36 cellular contexts compared by ENCODE assay signal in the genomic region with DNA sequence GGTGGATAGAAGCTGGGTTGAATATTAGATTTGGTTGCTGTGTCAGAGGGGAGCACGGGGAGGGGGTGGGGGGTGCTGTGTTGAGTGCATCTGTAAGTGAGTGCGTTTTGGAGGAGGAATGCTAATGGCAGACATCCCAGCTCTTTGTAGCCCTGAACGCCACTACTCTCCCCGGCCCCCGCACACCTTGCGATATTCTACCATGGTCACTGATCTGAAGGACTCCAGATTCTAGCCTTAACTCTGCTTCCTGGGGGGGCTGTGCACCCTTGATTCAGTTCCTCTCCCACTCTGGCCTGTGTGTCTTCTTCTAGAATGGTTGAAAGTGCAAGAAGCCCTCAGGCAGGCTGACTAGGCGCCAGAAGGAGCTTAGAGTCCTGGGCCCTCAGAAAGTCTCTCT. TPM values are rescaled to one million over a fixed set of nuclear protein-coding genes. Genes with fewer than 3 reads are reported as not detected.
"Had no signal": no experiment of that assay in that cellular context is flagged by ENCODE, and none has a peak within 500 bp of the region (broad histone marks: within the 10 kb centered on the region; RNA-seq: fewer than 3 reads in every experiment).

No MANE protein-coding gene starts in this region.

- H3K27me3 Mint-ChIP-seq: activated naive CD4-positive, alpha-beta T cell treated with anti-CD3 and anti-CD28 coated beads, Interleukin-2, amount 50 U/mL, for 24 hours had no signal

- H3K4me1 Mint-ChIP-seq: activated B cell treated with CpG ODN at 0.5 μM for 24 hours had no signal

- H3K27me3 ChIP-seq: Peyer's patch had no signal

- H3K27ac Mint-ChIP-seq: activated B cell treated with CpG ODN at 0.5 μM for 24 hours; activated CD4-positive, alpha-beta memory T cell treated with anti-CD3 and anti-CD28 coated beads for 36 hours; activated naive CD4-positive, alpha-beta T cell treated with anti-CD3 and anti-CD28 coated beads, Interleukin-2, amount 50 U/mL, for 24 hours; activated T-helper 1 cell treated with anti-CD3 and anti-CD28 coated beads, Interleukin-12 subunit alpha, Interleukin-12 subunit beta, Interleukin-2, Interleukin-4 antibody, amounts not matched to agents 30 ng/mL and 10 ng/mL and 1 ng/mL, durations not matched to agents 14 hours and 24 hours and 36 hours; T-cell; T-helper 17 cell had no signal

- H3K9me3 ChIP-seq: Peyer's patch had no signal

- H3K9me3 Mint-ChIP-seq: activated B cell treated with CpG ODN at 0.5 μM for 24 hours; activated CD4-positive, alpha-beta memory T cell treated with anti-CD3 and anti-CD28 coated beads for 36 hours; activated naive CD4-positive, alpha-beta T cell treated with anti-CD3 and anti-CD28 coated beads, Interleukin-2, amount 50 U/mL, for 24 hours; activated T-cell treated with anti-CD3 and anti-CD28 coated beads, Interleukin-2, amount 50 U/mL, for 4 hours; activated T-helper 1 cell treated with anti-CD3 and anti-CD28 coated beads, Interleukin-12 subunit alpha, Interleukin-12 subunit beta, Interleukin-2, Interleukin-4 antibody, amounts not matched to agents 30 ng/mL and 10 ng/mL and 1 ng/mL, durations not matched to agents 14 hours and 24 hours and 36 hours; central memory CD8-positive, alpha-beta T cell; T-cell had no signal

- DNase-seq: activated B cell treated with CpG ODN at 0.5 μM for 24 hours; activated CD4-positive, alpha-beta memory T cell treated with anti-CD3 and anti-CD28 coated beads for 36 hours; activated CD4-positive, alpha-beta T cell treated with anti-CD3 and anti-CD28 coated beads for 4 hours; activated CD4-positive, alpha-beta T cell treated with anti-CD3 and anti-CD28 coated beads, Interleukin-2, amount 50 U/mL, for 1 hour; activated CD8-positive, alpha-beta memory T cell treated with anti-CD3 and anti-CD28 coated beads, Interleukin-2, amount 50 U/mL, for 4 hours; activated naive CD4-positive, alpha-beta T cell; activated T-cell treated with anti-CD3 and anti-CD28 coated beads for 4 hours; activated T-cell treated with anti-CD3 and anti-CD28 coated beads, Interleukin-2, amount 50 U/mL, for 4 hours; amniotic stem cell; aorta; brain microvascular endothelial cell; NCI-H1092 treated with DMSO at 0.1 percent for 48 hours; NCI-H1417; NCI-H146; NCI-H187; NCI-H2029 treated with DMSO at 0.1 percent for 48 hours; NCI-H2107; NCI-H2171; NCI-H510A; NCI-H526; NCI-H748 treated with DMSO at 0.1 percent for 48 hours; NK-92 treated with Interleukin-12 subunit alpha and Interleukin-12 subunit beta, amount 100 ng/mL, for 24 hours; PC-3; RPMI8226; SIG-M5; T-cell; T-helper 17 cell had no signal

- H3K36me3 Mint-ChIP-seq: activated CD4-positive, alpha-beta memory T cell treated with anti-CD3 and anti-CD28 coated beads for 36 hours; activated naive CD4-positive, alpha-beta T cell treated with anti-CD3 and anti-CD28 coated beads, Interleukin-2, amount 50 U/mL, for 24 hours; T-cell had no signal

- ATAC-seq: activated T-cell treated with anti-CD3 and anti-CD28 coated beads, Interleukin-2, amount 50 U/mL, for 4 hours; PC-3; SK-N-SH treated with all-trans-retinoic acid at 6 μM for 48 hours; T-cell; T-helper 17 cell had no signal

- H3K36me3 ChIP-seq: brain microvascular endothelial cell, Peyer's patch had no signal

- H3K27ac ChIP-seq: brain microvascular endothelial cell, KMS-11, Peyer's patch, VCaP had no signal

- H3K4me3 ChIP-seq: Peyer's patch had no signal

- H3K4me3 Mint-ChIP-seq: activated B cell treated with CpG ODN at 0.5 μM for 24 hours; activated CD4-positive, alpha-beta memory T cell treated with anti-CD3 and anti-CD28 coated beads for 36 hours; activated naive CD4-positive, alpha-beta T cell treated with anti-CD3 and anti-CD28 coated beads, Interleukin-2, amount 50 U/mL, for 24 hours; activated T-cell treated with anti-CD3 and anti-CD28 coated beads, Interleukin-2, amount 50 U/mL, for 4 hours; activated T-helper 1 cell treated with anti-CD3 and anti-CD28 coated beads, Interleukin-12 subunit alpha, Interleukin-12 subunit beta, Interleukin-2, Interleukin-4 antibody, amounts not matched to agents 30 ng/mL and 10 ng/mL and 1 ng/mL, durations not matched to agents 14 hours and 24 hours and 36 hours; central memory CD8-positive, alpha-beta T cell; T-cell; T-helper 17 cell had no signal

RNA-seq across cellular contexts. Expression of gene GLP1R, which starts 7.1 kb away (rescaled TPM):
- total RNA-seq: activated B cell treated with CpG ODN at 0.5 μM for 24 hours, aorta, M059J, PC-3, SK-MEL-5, T-helper 17 cell had no signal
- polyA plus RNA-seq: aorta had no signal
